In the genomic region with DNA sequence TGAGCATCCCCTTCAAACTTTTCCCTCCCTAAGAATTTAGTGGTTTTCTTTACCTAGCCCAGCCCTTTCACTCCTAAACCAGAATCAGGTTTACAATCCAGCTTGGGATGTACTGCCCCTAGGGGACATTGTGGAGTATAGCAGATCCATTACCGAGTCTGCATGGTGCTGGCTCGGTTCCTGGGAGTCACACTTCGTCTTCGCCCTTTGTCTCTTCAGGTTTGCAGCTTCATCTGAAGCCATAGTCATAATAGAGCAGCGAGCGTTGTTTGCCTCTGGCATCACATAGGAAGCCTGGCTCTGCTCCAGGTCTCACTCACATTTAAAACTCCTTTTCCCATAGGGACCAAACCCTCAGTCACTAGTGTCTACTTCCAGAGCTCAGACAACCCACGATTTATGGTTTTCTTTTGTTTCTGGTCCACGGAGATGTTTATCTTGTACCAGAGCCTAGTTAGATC, we compare ENCODE assay signal across 8 cellular contexts. TPM values are rescaled to one million over a fixed set of nuclear protein-coding genes. Genes with fewer than 3 reads are reported as not detected.
A peak's percentile ranks its signal among the peaks of the same experiment; 100 is the strongest.
DNase-seq lines count a peak whose midpoint lies in the region; ATAC-seq and TF ChIP-seq lines count a peak whose summit lies in the region.

No MANE protein-coding gene starts in this region.

- no peak overlapping the region for H3K27ac ChIP-seq in adrenal gland
- H3K27ac ChIP-seq in iPS DF 6.9 (ENCODE audit: low read length), result no peak overlapping the region
- no peak overlapping the region for H3K27ac ChIP-seq in suprapubic skin

- no peaks in the 10 kb centered on the region for H3K4me1 ChIP-seq in adrenal gland (replicated peaks in 1 of 2)
- H3K4me1 ChIP-seq in iPS DF 6.9 (ENCODE audit: control insufficient read depth, insufficient read depth, low read length), result peaks cover 5% of the 10 kb centered on the region; the same call in 1 of the 2 replicates
- H3K4me1 ChIP-seq in suprapubic skin, result no peaks in the 10 kb centered on the region

- H3K4me3 ChIP-seq in adrenal gland (no peak overlapping the region), iPS DF 6.9 (ENCODE audit: low read length) (no peak overlapping the region), suprapubic skin (no peak overlapping the region)

- TF ChIP-seq EP300 in suprapubic skin (IDR thresholded peaks at IDR 0.05), result no peak

- DNase-seq in DMS53 (lab: John Stamatoyannopoulos, UW) (peak; percentile 61), NCI-H2107 treated with DMSO at 0.1 percent for 48 hours (lab: John Stamatoyannopoulos, UW; ENCODE audit: unreplicated experiment) (peak; percentile 94), adrenal gland (peak in 5 of 7 donors; percentile 27 to 54 (median 36)), iPS DF 6.9 (ENCODE audit: low read depth, low spot score) (peak; percentile 82), suprapubic skin (ENCODE audit: low spot score in 2 of 2) (no peak), kidney glomerular epithelial cell (lab: John Stamatoyannopoulos, UW) (no peak)

- intact Hi-C loops in adrenal gland (cut with DNase I), result loop anchor here in 1 of 2 donors (10.0 kb wide), 1 partner anchor 299 kb away; no protein-coding TSS in a partner anchor

- 1 to 2% (median 1%) methylated on average over 8 of the region's 8 CpGs for WGBS in adrenal gland, 4 donors
- no CpG with 5 or more reads among the region's 8 CpGs for WGBS in iPS DF 6.9 (ENCODE audit: insufficient coverage, insufficient read length)
- 8% methylated on average over 8 of the region's 8 CpGs for WGBS in suprapubic skin

- H3K27me3 ChIP-seq in adrenal gland (peaks cover 4% of the 10 kb centered on the region), iPS DF 6.9 (ENCODE audit: control insufficient read depth, insufficient read depth, low read length) (no peaks in the 10 kb centered on the region), suprapubic skin (peaks cover 4% of the 10 kb centered on the region)

- TF ChIP-seq POLR2A in adrenal gland (IDR thresholded peaks at IDR 0.05) (no peak), suprapubic skin (IDR thresholded peaks at IDR 0.05) (no peak)

- TF ChIP-seq CTCF in adrenal gland (IDR thresholded peaks at IDR 0.05), result peak; percentile 46 to 73 (median 62)
- TF ChIP-seq CTCF in suprapubic skin (IDR thresholded peaks at IDR 0.05), result peak; percentile 47 to 71

- H3K36me3 ChIP-seq in adrenal gland (replicated peaks in 1 of 2) (no peaks in the 10 kb centered on the region), iPS DF 6.9 (ENCODE audit: control insufficient read depth, insufficient read depth, low read length) (no peaks in the 10 kb centered on the region), suprapubic skin (no peaks in the 10 kb centered on the region)

- H3K9me3 ChIP-seq in adrenal gland (replicated peaks in 1 of 3), result no peaks in the 10 kb centered on the region
- no peaks in the 10 kb centered on the region for H3K9me3 ChIP-seq in iPS DF 6.9 (ENCODE audit: control insufficient read depth, insufficient read depth, low read length)
- H3K9me3 ChIP-seq in suprapubic skin, result no peaks in the 10 kb centered on the region

- ATAC-seq in GM19328 (IDR thresholded peaks at IDR 0.05; ENCODE audit: unreplicated experiment), result peak; percentile 88
- ATAC-seq in HG03135 (IDR thresholded peaks at IDR 0.05; ENCODE audit: unreplicated experiment), result peak; percentile 90

RNA-seq across cellular contexts. Expression of gene LYPD6, which starts 16.8 kb away (rescaled TPM):
- under 1 TPM in 4 of 8 donors, not detected in 4; 0.06 to 0.15 (median 0.12) TPM for total RNA-seq in adrenal gland
- polyA plus RNA-seq in adrenal gland, result under 1 TPM; 0.16 to 0.29 (median 0.17) TPM
- 1 to 10 TPM in 1 of 4 donors, under 1 TPM in 2, not detected in 1; 0.45 to 1.9 (median 0.93) TPM for total RNA-seq in suprapubic skin

Comparison
In these comparisons a context has a peak if more than half of its experiments do, and no peak if none do; other contexts are left out.
1. DNase-seq: peak in DMS53 (single experiment), NCI-H2107 treated with DMSO at 0.1 percent for 48 hours (single experiment), adrenal gland (5 of 7) and iPS DF 6.9 (single experiment); none in suprapubic skin (0 of 2) and kidney glomerular epithelial cell (single experiment).